1 cellular context compared by ENCODE assay signal in genomic region chr3:42804831-42805821, GRCh38.
A peak's percentile ranks its signal among the peaks of the same experiment; 100 is the strongest.
TF ChIP-seq lines count a peak whose summit lies in the region.

No MANE protein-coding gene starts in this region.

TF ChIP-seq in HepG2, 621 proteins besides CTCF, POLR2A, EP300 and RAD21 (continued from another document and continues in another):
- TF ChIP-seq PRDM15 (CRISPR knock-in tag; IDR thresholded peaks at IDR 0.05) (0 out of 2 replicates have a peak, but pooled peaks have one; percentile 18), ZNF549 (CRISPR knock-in tag; IDR thresholded peaks at IDR 0.05) (no peak), ZSCAN20 (CRISPR knock-in tag; IDR thresholded peaks at IDR 0.05; ENCODE audit: borderline replicate concordance) (no peak), TAF1 (CRISPR knock-in tag; IDR thresholded peaks at IDR 0.05) (no peak; the same call in 1 of the 2 replicates), HMGXB4 (CRISPR knock-in tag; IDR thresholded peaks at IDR 0.05; ENCODE audit: borderline replicate concordance in 1 of 2, low read depth in 1 of 2) (no peak; a peak in 1 of 4 replicates), NR2C2 (CRISPR knock-in tag; IDR thresholded peaks at IDR 0.05; ENCODE audit: borderline replicate concordance) (peak; percentile 37; the same call in 1 of the 2 replicates), RCOR2 (CRISPR knock-in tag; IDR thresholded peaks at IDR 0.05) (no peak), GTF3A (CRISPR knock-in tag; conservative IDR thresholded peaks at IDR 0.05) (no peak), ZNF800 (CRISPR knock-in tag; IDR thresholded peaks at IDR 0.05) (no peak), AGO2 (optimal IDR thresholded peaks at IDR 0.05; ENCODE audit: low read depth, low read length) (no peak), CC2D1A (CRISPR knock-in tag; IDR thresholded peaks at IDR 0.05) (no peak), TEAD3 (CRISPR knock-in tag; optimal IDR thresholded peaks at IDR 0.05; ENCODE audit: borderline replicate concordance) (peak; percentile 9), NPAS2 (CRISPR knock-in tag; IDR thresholded peaks at IDR 0.05; ENCODE audit: borderline replicate concordance) (no peak), NFYB (CRISPR knock-in tag; IDR thresholded peaks at IDR 0.05) (no peak), NFATC3 (CRISPR knock-in tag; IDR thresholded peaks at IDR 0.05) (no peak), ZFAT (CRISPR knock-in tag; conservative IDR thresholded peaks at IDR 0.05) (no peak), ARNT (IDR thresholded peaks at IDR 0.05) (no peak), ZNF383 (CRISPR knock-in tag; IDR thresholded peaks at IDR 0.05; ENCODE audit: borderline replicate concordance) (no peak), ZNF33A (CRISPR knock-in tag; IDR thresholded peaks at IDR 0.05; ENCODE audit: borderline replicate concordance) (no peak), MNT (IDR thresholded peaks at IDR 0.05) (0 out of 2 replicates have a peak, but pooled peaks have one; percentile 22), ZNF816 (CRISPR knock-in tag; IDR thresholded peaks at IDR 0.05; ENCODE audit: borderline replicate concordance) (no peak), NFKB2 (CRISPR knock-in tag; IDR thresholded peaks at IDR 0.05; ENCODE audit: borderline replicate concordance) (no peak), THRA (CRISPR knock-in tag; IDR thresholded peaks at IDR 0.05; ENCODE audit: borderline replicate concordance) (no peak), LCORL (IDR thresholded peaks at IDR 0.05) (no peak), LCORL (CRISPR knock-in tag; IDR thresholded peaks at IDR 0.05) (0 out of 2 replicates have a peak, but pooled peaks have one; percentile 64), MTF1 (CRISPR knock-in tag; IDR thresholded peaks at IDR 0.05) (no peak), ZBTB8A (CRISPR knock-in tag; IDR thresholded peaks at IDR 0.05; ENCODE audit: borderline replicate concordance, low read depth) (no peak), DZIP1 (CRISPR knock-in tag; IDR thresholded peaks at IDR 0.05) (no peak), KDM5B (CRISPR knock-in tag; IDR thresholded peaks at IDR 0.05; ENCODE audit: borderline replicate concordance) (no peak), ONECUT2 (CRISPR knock-in tag; IDR thresholded peaks at IDR 0.05) (no peak), DMTF1 (CRISPR knock-in tag; IDR thresholded peaks at IDR 0.05) (no peak), ZNF44 (CRISPR knock-in tag; IDR thresholded peaks at IDR 0.05) (no peak; the same call in 1 of the 2 replicates), ZIK1 (CRISPR knock-in tag; IDR thresholded peaks at IDR 0.05; ENCODE audit: borderline replicate concordance, low read depth) (no peak), MXD3 (CRISPR knock-in tag; IDR thresholded peaks at IDR 0.05) (peak; percentile 54; the same call in 1 of the 2 replicates), SPEN (CRISPR knock-in tag; IDR thresholded peaks at IDR 0.05; ENCODE audit: low read depth) (no peak), ARNTL (CRISPR knock-in tag; IDR thresholded peaks at IDR 0.05) (peak; percentile 76)
